In genomic region chr5:112921833-112922817, GRCh38 we compare ENCODE assay signal across 8 cellular contexts. TPM values are rescaled to one million over a fixed set of nuclear protein-coding genes. Genes with fewer than 3 reads are reported as not detected.
DNase-seq lines count a peak whose midpoint lies in the region; ATAC-seq and TF ChIP-seq lines count a peak whose summit lies in the region.

Gene REEP5, minus strand, starts transcription at chr5:112922227. Its CDS starts 37 bp downstream, at chr5:112922190.

- peaks cover 70% of the 10 kb centered on the region for H3K4me1 Mint-ChIP-seq in CD14-positive monocyte
- H3K4me1 Mint-ChIP-seq in activated CD8-positive, alpha-beta T cell treated with anti-CD3 and anti-CD28 coated beads for 36 hours (ENCODE audit: low read depth), result peaks cover 57% of the 10 kb centered on the region

- peak within 1 kb of the TSS; percentile 93 to 97 for H3K4me3 Mint-ChIP-seq in CD14-positive monocyte
- peak within 1 kb of the TSS; percentile 95 for H3K4me3 Mint-ChIP-seq in activated CD8-positive, alpha-beta T cell treated with anti-CD3 and anti-CD28 coated beads for 36 hours

- peak within 1 kb of the TSS; percentile 98 for H3K27ac ChIP-seq in lung (ENCODE audit: low read depth in 1 of 2, low read length in 1 of 2)

- peak; percentile 66 for DNase-seq in CD14-positive monocyte (ENCODE audit: low spot score)
- peak; percentile 78 for DNase-seq in NCI-H774 (lab: John Stamatoyannopoulos, UW)
- DNase-seq in activated CD8-positive, alpha-beta T cell treated with anti-CD3 and anti-CD28 coated beads for 36 hours, result peak; percentile 88
- peak; percentile 90 for DNase-seq in ecto neural progenitor cell (ENCODE audit: low spot score)
- peak; percentile 79 for DNase-seq in lung (ENCODE audit: low spot score)
- peak; percentile 65 to 74 (median 68) for DNase-seq in stimulated activated CD4-positive, alpha-beta T cell treated with anti-CD3 and anti-CD28 coated beads, TNF-alpha, amount 100 ng/mL, for 48 hours (ENCODE audit: low read depth in 3 of 3)

- peak within 1 kb of the TSS; percentile 96 for H3K4me3 ChIP-seq in lung

- ATAC-seq in GM19351 (IDR thresholded peaks at IDR 0.05; ENCODE audit: unreplicated experiment) (peak; percentile 60), HG03521 (IDR thresholded peaks at IDR 0.05; ENCODE audit: unreplicated experiment) (peak; percentile 68), lung (ENCODE audit: insufficient read depth, low FRiP score) (peak; percentile 95)
- ATAC-seq in activated CD8-positive, alpha-beta T cell treated with anti-CD3 and anti-CD28 coated beads for 36 hours, result peak; percentile 80

- H3K27me3 Mint-ChIP-seq in CD14-positive monocyte (ENCODE audit: low read depth in 3 of 3), result peaks cover 0 to 4% (median 0%) of the 10 kb centered on the region in 3 donors
- H3K27me3 Mint-ChIP-seq in activated CD8-positive, alpha-beta T cell treated with anti-CD3 and anti-CD28 coated beads for 36 hours, result no peaks in the 10 kb centered on the region

- H3K4me1 ChIP-seq in lung (ENCODE audit: control insufficient read depth in 2 of 2, insufficient read depth in 2 of 2, low read length in 2 of 2), result peaks cover 6 to 10% of the 10 kb centered on the region in 2 donors

- TF ChIP-seq CTCF in CD14-positive monocyte (IDR thresholded peaks at IDR 0.05) (peak; percentile 83), lung (IDR thresholded peaks at IDR 0.05; ENCODE audit: control extremely low read depth, extremely low read depth) (peak; percentile 57)
- peak; percentile 80 for TF ChIP-seq CTCF in activated CD8-positive, alpha-beta T cell treated with anti-CD3 and anti-CD28 coated beads for 36 hours (IDR thresholded peaks at IDR 0.05)

- WGBS in lung, 2 donors, result 0% methylated on average over 61 to 80 of the region's 80 CpGs

- CTCF ChIA-PET in activated CD8-positive, alpha-beta T cell treated with anti-CD3 and anti-CD28 coated beads for 36 hours (lab: Charles Lee), result interaction anchor here (0.7 to 2.3 kb wide), 17 partner anchors 11 to 371 kb away, joined by 3 to 9 read pairs (median 4); partner anchors contain the start of gene DCP2

- no peaks in the 10 kb centered on the region for H3K27me3 ChIP-seq in lung (ENCODE audit: control insufficient read depth, insufficient read depth)

- intact Hi-C loops in CD14-positive monocyte (cut with micrococcal nuclease), result loop anchor here (5.0 kb wide), 3 partner anchors 40 to 60 kb away; partner anchors contain the start of genes DCP2 (in 1 of the 2) and SRP19 (in 1 of the 2)
- intact Hi-C loops in activated CD8-positive, alpha-beta T cell treated with anti-CD3 and anti-CD28 coated beads for 36 hours (cut with micrococcal nuclease), result loop anchor here (2.0 to 5.0 kb wide), 4 partner anchors 40 to 60 kb away; partner anchors contain the start of genes DCP2 and SRP19

- no peaks in the 10 kb centered on the region for H3K9me3 ChIP-seq in lung (ENCODE audit: control insufficient read depth in 2 of 2, insufficient read depth in 1 of 2, low read length in 1 of 2)

- H3K27ac Mint-ChIP-seq in CD14-positive monocyte, result peak within 1 kb of the TSS; percentile 93 to 98 (median 96)
- H3K27ac Mint-ChIP-seq in activated CD8-positive, alpha-beta T cell treated with anti-CD3 and anti-CD28 coated beads for 36 hours, result peak within 1 kb of the TSS; percentile 88

- peaks cover 0 to 6% of the 10 kb centered on the region in 2 donors for H3K36me3 ChIP-seq in lung (ENCODE audit: control insufficient read depth in 2 of 2, insufficient read depth in 2 of 2, low read length in 2 of 2)

- POLR2A ChIA-PET in activated CD8-positive, alpha-beta T cell treated with anti-CD3 and anti-CD28 coated beads for 36 hours (lab: Charles Lee), result interaction anchor here (0.6 to 3.2 kb wide), 12 partner anchors 9 to 74 kb away, joined by 3 to 15 read pairs (median 4); partner anchors contain the start of genes DCP2 and SRP19

- peaks cover 29 to 32% of the 10 kb centered on the region in 2 donors for H3K36me3 Mint-ChIP-seq in CD14-positive monocyte
- peaks cover 31% of the 10 kb centered on the region for H3K36me3 Mint-ChIP-seq in activated CD8-positive, alpha-beta T cell treated with anti-CD3 and anti-CD28 coated beads for 36 hours (ENCODE audit: low read depth)

- H3K9me3 Mint-ChIP-seq in CD14-positive monocyte, result peaks cover 0 to 6% (median 0%) of the 10 kb centered on the region in 7 donors
- no peaks in the 10 kb centered on the region for H3K9me3 Mint-ChIP-seq in activated CD8-positive, alpha-beta T cell treated with anti-CD3 and anti-CD28 coated beads for 36 hours

RNA-seq across cellular contexts. Expression of gene REEP5, which starts in this region (rescaled TPM):
- polyA plus RNA-seq in CD14-positive monocyte (100 to 1,000 TPM; 193 to 200 TPM), lung (10 to 100 TPM; 58.9 to 74.7 TPM)
- 10 to 100 TPM; 38.0 to 40.6 TPM for total RNA-seq in activated CD8-positive, alpha-beta T cell treated with anti-CD3 and anti-CD28 coated beads for 36 hours
- 100 to 1,000 TPM in 1 of 2 donors, 10 to 100 TPM in 1; 63.4 to 112 TPM for total RNA-seq in lung

Comparison
In these comparisons a context has a peak if more than half of its experiments do, and no peak if none do; other contexts are left out.
1. Peak in every context shown above with its lines: DNase-seq, ATAC-seq, H3K4me3 ChIP-seq and H3K27ac ChIP-seq.